Comparison of ENCODE assay signal across 8 cellular contexts in genomic region chr5:5497132-5497748, GRCh38.
DNase-seq lines count a peak whose midpoint lies in the region; ATAC-seq and TF ChIP-seq lines count a peak whose summit lies in the region.

No MANE protein-coding gene starts in this region.

- peaks cover 0 to 40% (median 2%) of the 10 kb centered on the region in 4 donors for H3K4me1 ChIP-seq in tibial nerve

- DNase-seq in C1 segment of cervical spinal cord (lab: John Stamatoyannopoulos, UW): peak in 11 of 14 donors; percentile 9 to 83 (median 29)
- peak; percentile 55 for DNase-seq in HuH-7.5 (ENCODE audit: low spot score)
- peak; percentile 46 for DNase-seq in NOMO-1 treated with dmso at 0.1 percent for 144 hours (lab: John Stamatoyannopoulos, UW; ENCODE audit: unreplicated experiment)
- peak; percentile 69 to 71 for DNase-seq in cardiac fibroblast (ENCODE audit: low read depth in 2 of 2)
- peak; percentile 52 for DNase-seq in kidney tubule cell (ENCODE audit: low spot score)
- peak; percentile 23 to 40 for DNase-seq in tibial nerve (ENCODE audit: low spot score in 2 of 2)

- no peaks in the 10 kb centered on the region for H3K36me3 ChIP-seq in tibial nerve

- WGBS in tibial nerve, 2 donors: 31% methylated on average over 12 of the region's 12 CpGs

- ATAC-seq in GM18861 (IDR thresholded peaks at IDR 0.05; ENCODE audit: unreplicated experiment): peak; percentile 37
- no peak for ATAC-seq in HG02571 (IDR thresholded peaks at IDR 0.05; ENCODE audit: unreplicated experiment)

- TF ChIP-seq POLR2A in tibial nerve (IDR thresholded peaks at IDR 0.05): no peak

- H3K4me3 ChIP-seq in cardiac fibroblast (replicated peaks in 1 of 2; ENCODE audit: low read depth in 2 of 2, low read length in 2 of 2): no peak overlapping the region
- H3K4me3 ChIP-seq in tibial nerve: no peak overlapping the region

- no peaks in the 10 kb centered on the region for H3K9me3 ChIP-seq in tibial nerve

- H3K27me3 ChIP-seq in tibial nerve: no peaks in the 10 kb centered on the region

- peak; percentile 83 for TF ChIP-seq CTCF in cardiac fibroblast (IDR thresholded peaks at IDR 0.05; ENCODE audit: low read depth, low read length)
- peak; percentile 49 to 76 (median 66) for TF ChIP-seq CTCF in tibial nerve (IDR thresholded peaks at IDR 0.05)

- H3K27ac ChIP-seq in tibial nerve: no peak overlapping the region

- no peak for TF ChIP-seq EP300 in tibial nerve (IDR thresholded peaks at IDR 0.05)
